ENCODE assay signal across 2 cellular contexts in the genomic region with DNA sequence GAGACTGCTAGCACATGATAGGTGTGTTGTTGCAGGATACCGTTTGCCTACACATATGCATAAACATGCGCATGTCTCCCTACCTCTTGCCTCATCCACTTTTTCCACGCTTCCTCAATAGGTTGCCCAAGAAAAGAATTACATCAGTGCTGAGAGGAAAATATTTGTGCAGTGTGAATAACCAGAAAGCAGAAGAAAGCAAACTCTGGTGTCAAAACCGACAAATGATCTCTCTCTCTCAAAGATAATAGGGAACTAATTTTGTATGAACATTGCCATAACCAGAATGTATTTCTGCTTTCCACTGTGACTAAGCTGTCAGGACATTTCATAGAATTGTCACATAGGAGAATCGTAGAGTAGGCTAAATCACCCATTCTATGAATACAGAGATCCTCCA.
TF ChIP-seq lines count a peak whose summit lies in the region.

No MANE protein-coding gene starts in this region.

TF ChIP-seq in liver, 16 proteins besides CTCF, POLR2A, EP300 and RAD21:
- TF ChIP-seq EGR1 (IDR thresholded peaks at IDR 0.05; ENCODE audit: low read depth in 2 of 2) (peak in 1 of 2 donors; percentile 18), TAF1 (conservative IDR thresholded peaks at IDR 0.05) (peak; percentile 45)
- TF ChIP-seq, protein P1, sequence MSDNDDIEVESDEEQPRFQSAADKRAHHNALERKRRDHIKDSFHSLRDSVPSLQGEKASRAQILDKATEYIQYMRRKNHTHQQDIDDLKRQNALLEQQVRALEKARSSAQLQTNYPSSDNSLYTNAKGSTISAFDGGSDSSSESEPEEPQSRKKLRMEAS (IDR thresholded peaks at IDR 0.05) = no peak
TF ChIP-seq in liver: peak in this region for 2.

TF ChIP-seq in HepG2, 621 proteins besides CTCF, POLR2A, EP300 and RAD21:
- no peak for TF ChIP-seq POLR2AphosphoS5 (IDR thresholded peaks at IDR 0.05; ENCODE audit: low read depth, low read length)
- no peak for TF ChIP-seq NCOA2 (CRISPR knock-in tag; IDR thresholded peaks at IDR 0.05)
- no peak for TF ChIP-seq TBP (CRISPR knock-in tag; IDR thresholded peaks at IDR 0.05)
- no peak for TF ChIP-seq HDAC1 (CRISPR knock-in tag; IDR thresholded peaks at IDR 0.05)
- TF ChIP-seq, protein P2, sequence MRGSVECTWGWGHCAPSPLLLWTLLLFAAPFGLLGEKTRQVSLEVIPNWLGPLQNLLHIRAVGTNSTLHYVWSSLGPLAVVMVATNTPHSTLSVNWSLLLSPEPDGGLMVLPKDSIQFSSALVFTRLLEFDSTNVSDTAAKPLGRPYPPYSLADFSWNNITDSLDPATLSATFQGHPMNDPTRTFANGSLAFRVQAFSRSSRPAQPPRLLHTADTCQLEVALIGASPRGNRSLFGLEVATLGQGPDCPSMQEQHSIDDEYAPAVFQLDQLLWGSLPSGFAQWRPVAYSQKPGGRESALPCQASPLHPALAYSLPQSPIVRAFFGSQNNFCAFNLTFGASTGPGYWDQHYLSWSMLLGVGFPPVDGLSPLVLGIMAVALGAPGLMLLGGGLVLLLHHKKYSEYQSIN (CRISPR knock-in tag; IDR thresholded peaks at IDR 0.05; ENCODE audit: borderline replicate concordance) = no peak
- TF ChIP-seq ZNF343 (CRISPR knock-in tag; IDR thresholded peaks at IDR 0.05) = no peak
- TF ChIP-seq NR1H2 (CRISPR knock-in tag; IDR thresholded peaks at IDR 0.05; ENCODE audit: borderline replicate concordance, low read depth) = no peak
- TF ChIP-seq NR2F6 (IDR thresholded peaks at IDR 0.05) = no peak
- TF ChIP-seq NR2F6 (CRISPR knock-in tag; IDR thresholded peaks at IDR 0.05) = no peak
- no peak for TF ChIP-seq SSRP1 (CRISPR knock-in tag; IDR thresholded peaks at IDR 0.05)
- no peak for TF ChIP-seq MEF2D (CRISPR knock-in tag; IDR thresholded peaks at IDR 0.05)
- no peak for TF ChIP-seq ZNF713 (CRISPR knock-in tag; IDR thresholded peaks at IDR 0.05)
- no peak for TF ChIP-seq REPIN1 (CRISPR knock-in tag; IDR thresholded peaks at IDR 0.05; ENCODE audit: borderline replicate concordance, low read depth)
- no peak for TF ChIP-seq ZZZ3 (CRISPR knock-in tag; IDR thresholded peaks at IDR 0.05; ENCODE audit: borderline replicate concordance)
- no peak for TF ChIP-seq ZNF720 (CRISPR knock-in tag; IDR thresholded peaks at IDR 0.05)
- no peak for TF ChIP-seq PAWR (CRISPR knock-in tag; IDR thresholded peaks at IDR 0.05; ENCODE audit: borderline replicate concordance)
- TF ChIP-seq SRF (IDR thresholded peaks at IDR 0.05; ENCODE audit: low read depth, low read length) = no peak
- TF ChIP-seq, protein P3, sequence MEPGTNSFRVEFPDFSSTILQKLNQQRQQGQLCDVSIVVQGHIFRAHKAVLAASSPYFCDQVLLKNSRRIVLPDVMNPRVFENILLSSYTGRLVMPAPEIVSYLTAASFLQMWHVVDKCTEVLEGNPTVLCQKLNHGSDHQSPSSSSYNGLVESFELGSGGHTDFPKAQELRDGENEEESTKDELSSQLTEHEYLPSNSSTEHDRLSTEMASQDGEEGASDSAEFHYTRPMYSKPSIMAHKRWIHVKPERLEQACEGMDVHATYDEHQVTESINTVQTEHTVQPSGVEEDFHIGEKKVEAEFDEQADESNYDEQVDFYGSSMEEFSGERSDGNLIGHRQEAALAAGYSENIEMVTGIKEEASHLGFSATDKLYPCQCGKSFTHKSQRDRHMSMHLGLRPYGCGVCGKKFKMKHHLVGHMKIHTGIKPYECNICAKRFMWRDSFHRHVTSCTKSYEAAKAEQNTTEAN (CRISPR knock-in tag; conservative IDR thresholded peaks at IDR 0.05) = no peak
- TF ChIP-seq ESRRA (CRISPR knock-in tag; IDR thresholded peaks at IDR 0.05; ENCODE audit: low read depth) = no peak
- no peak for TF ChIP-seq ZNF33A (CRISPR knock-in tag; IDR thresholded peaks at IDR 0.05; ENCODE audit: borderline replicate concordance)
